Comparison of ENCODE assay signal across 8 cellular contexts in the genomic region with DNA sequence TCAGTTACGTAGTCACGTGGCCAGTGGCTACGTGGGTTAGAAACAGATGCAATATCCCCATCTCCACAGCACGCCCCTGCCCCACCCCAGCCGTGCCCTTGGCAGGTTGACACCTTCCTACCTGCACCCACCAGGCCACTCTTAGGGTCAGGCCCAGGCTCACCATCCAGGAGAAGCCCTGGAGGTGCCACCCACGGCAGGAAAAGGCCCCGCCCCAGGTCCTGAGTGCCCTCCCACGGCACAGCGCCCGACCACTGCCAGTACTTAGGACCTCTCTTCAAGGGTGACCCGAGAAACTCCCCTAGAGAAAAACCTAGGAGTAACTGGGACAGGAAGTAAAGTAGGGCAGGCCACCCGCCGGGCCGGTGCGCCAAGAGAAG. TPM values are rescaled to one million over a fixed set of nuclear protein-coding genes. Genes with fewer than 3 reads are reported as not detected.
DNase-seq lines count a peak whose midpoint lies in the region; TF ChIP-seq lines count a peak whose summit lies in the region.

No MANE protein-coding gene starts in this region.

- no peak overlapping the region for H2AFZ ChIP-seq in hepatocyte

- no peak for TF ChIP-seq POLR2A in stomach (IDR thresholded peaks at IDR 0.05)

- no peaks in the 10 kb centered on the region for H3K9me2 ChIP-seq in hepatocyte (replicated peaks; ENCODE audit: insufficient read depth)

- H3K4me1 ChIP-seq in hepatocyte (ENCODE audit: insufficient read depth) (peaks cover 9% of the 10 kb centered on the region), stomach (peaks cover 20 to 57% (median 47%) of the 10 kb centered on the region in 4 donors)

- H3K36me3 ChIP-seq in WERI-Rb-1: peaks cover 11% of the 10 kb centered on the region
- H3K36me3 ChIP-seq in hepatocyte (replicated peaks; ENCODE audit: insufficient read depth, low read depth): no peaks in the 10 kb centered on the region
- H3K36me3 ChIP-seq in stomach: peaks cover 51 to 64% (median 57%) of the 10 kb centered on the region in 4 donors

- no peak for TF ChIP-seq EP300 in stomach (IDR thresholded peaks at IDR 0.05)

- no peak for TF ChIP-seq CTCF in WERI-Rb-1 (IDR thresholded peaks at IDR 0.05; ENCODE audit: low read depth, low read length)
- no peak for TF ChIP-seq CTCF in hepatocyte (IDR thresholded peaks at IDR 0.05; ENCODE audit: poor library complexity)
- no peak for TF ChIP-seq CTCF in stomach (IDR thresholded peaks at IDR 0.05)

- peak overlapping the region; percentile 65 for H3K4me3 ChIP-seq in WERI-Rb-1 (ENCODE audit: low read depth, low read length)
- H3K4me3 ChIP-seq in hepatocyte: peak overlapping the region; percentile 91
- peak overlapping the region; percentile 78 to 90 (median 88) for H3K4me3 ChIP-seq in stomach

- H3K27ac ChIP-seq in WERI-Rb-1 (no peak overlapping the region), hepatocyte (peak overlapping the region; percentile 93), stomach (peak overlapping the region; percentile 90 to 96 (median 95))

- DNase-seq in SIG-M5 treated with dmso at 0.1 percent for 504 hours (lab: John Stamatoyannopoulos, UW; ENCODE audit: unreplicated experiment): peak; percentile 15
- no peak for DNase-seq in SIG-M5 (lab: John Stamatoyannopoulos, UW)
- DNase-seq in WERI-Rb-1: no peak
- DNase-seq in hepatocyte (ENCODE audit: low spot score): no peak
- DNase-seq in stomach: no peak
- no peak for DNase-seq in NCI-H146 (lab: John Stamatoyannopoulos, UW)
- no peak for DNase-seq in NCI-H1694 (lab: John Stamatoyannopoulos, UW)
- no peak for DNase-seq in NCI-H82 treated with DMSO at 0.1 percent for 48 hours (lab: John Stamatoyannopoulos, UW; ENCODE audit: unreplicated experiment)

- peaks cover 53% of the 10 kb centered on the region for H4K20me1 ChIP-seq in hepatocyte (ENCODE audit: insufficient read depth, poor library complexity, severe bottlenecking)

- peak overlapping the region; percentile 99 for H3K4me2 ChIP-seq in hepatocyte

- WGBS in hepatocyte (ENCODE audit: low lambda C conversion rate, missing lambda C conversion rate): 72% methylated on average over 15 of the region's 15 CpGs
- WGBS in stomach, 5 donors: 20 to 30% (median 27%) methylated on average over 10 to 15 of the region's 15 CpGs

- H3K27me3 ChIP-seq in WERI-Rb-1 (ENCODE audit: insufficient read depth, low read depth, severe bottlenecking) (no peaks in the 10 kb centered on the region), hepatocyte (no peaks in the 10 kb centered on the region), stomach (no peaks in the 10 kb centered on the region)

- no peaks in the 10 kb centered on the region for H3K9me3 ChIP-seq in WERI-Rb-1 (ENCODE audit: severe bottlenecking)
- H3K9me3 ChIP-seq in hepatocyte (ENCODE audit: low read depth): no peaks in the 10 kb centered on the region
- H3K9me3 ChIP-seq in stomach: no peaks in the 10 kb centered on the region

- peaks cover 54% of the 10 kb centered on the region for H3K79me2 ChIP-seq in hepatocyte

- intact Hi-C loops in stomach (cut with DNase I; ENCODE audit: low total_unique reads): no loop called here

RNA-seq across cellular contexts. Expression of a gene that starts 1.5 kb away (rescaled TPM):
- total RNA-seq in hepatocyte: 8.3 and 12.3 TPM in 2 replicates
- polyA plus RNA-seq in hepatocyte: 24.6 and 31.6 TPM in 2 replicates
- 10 to 100 TPM in 2 of 5 donors, 1 to 10 TPM in 2, under 1 TPM in 1; 0.58 to 94.7 (median 5.0) TPM for total RNA-seq in stomach
- 10 to 100 TPM; 12.8 to 30.5 (median 20.0) TPM for polyA plus RNA-seq in stomach

RNA-seq across cellular contexts. Expression of a gene that starts 7.5 kb away (rescaled TPM):
- 59.6 and 64.8 TPM in 2 replicates for total RNA-seq in hepatocyte
- polyA plus RNA-seq in hepatocyte: 122 and 130 TPM in 2 replicates
- 100 to 1,000 TPM in 1 of 5 donors, 10 to 100 TPM in 4; 18.7 to 101 (median 77.4) TPM for total RNA-seq in stomach
- 100 to 1,000 TPM; 136 to 158 (median 156) TPM for polyA plus RNA-seq in stomach

RNA-seq across cellular contexts. Expression of a gene that starts 19.1 kb away (rescaled TPM):
- total RNA-seq in hepatocyte (249 and 250 TPM in 2 replicates), stomach (100 to 1,000 TPM; 111 to 289 (median 131) TPM)
- polyA plus RNA-seq in hepatocyte (594 and 609 TPM in 2 replicates), stomach (100 to 1,000 TPM; 230 to 310 (median 271) TPM)

RNA-seq across cellular contexts. Expression of a gene that starts 38.5 kb away (rescaled TPM):
- total RNA-seq in hepatocyte (157 and 158 TPM in 2 replicates), stomach (100 to 1,000 TPM; 179 to 326 (median 230) TPM)
- polyA plus RNA-seq in hepatocyte (306 and 368 TPM in 2 replicates), stomach (100 to 1,000 TPM; 457 to 613 (median 592) TPM)

RNA-seq across cellular contexts. Expression of a gene that starts 48.1 kb away (rescaled TPM):
- total RNA-seq in hepatocyte (0.80 and 1.6 TPM in 2 replicates), stomach (10 to 100 TPM in 1 of 5 donors, 1 to 10 TPM in 2, not detected in 2; 1.3 to 26.6 (median 1.7) TPM)
- polyA plus RNA-seq in hepatocyte (0.40 and 0.63 TPM in 2 replicates), stomach (1 to 10 TPM in 1 of 3 donors, under 1 TPM in 2; 0.46 to 1.8 (median 0.87) TPM)
